ENCODE assay signal across 32 cellular contexts in genomic region chr11:72695354-72695753, GRCh38. TPM values are rescaled to one million over a fixed set of nuclear protein-coding genes. Genes with fewer than 3 reads are reported as not detected.
"Had no signal": no experiment of that assay in that cellular context is flagged by ENCODE, and none has a peak within 500 bp of the region (broad histone marks: within the 10 kb centered on the region; RNA-seq: fewer than 3 reads in every experiment).

No MANE protein-coding gene starts in this region.

- H3K27ac Mint-ChIP-seq: activated CD4-positive, alpha-beta T cell treated with anti-CD3 and anti-CD28 coated beads for 36 hours; activated CD4-positive, alpha-beta T cell treated with anti-CD3 and anti-CD28 coated beads, Interleukin-2, amount 10 ng/mL, durations not matched to agents 7 days and 5 days; activated CD8-positive, alpha-beta memory T cell treated with anti-CD3 and anti-CD28 coated beads, Interleukin-2, amount 10 ng/mL, durations not matched to agents 7 days and 5 days; activated naive CD8-positive, alpha-beta T cell treated with anti-CD3 and anti-CD28 coated beads for 36 hours; T-helper 2 cell treated with Interferon-gamma antibody and Interleukin-4, amounts not matched to agents 5 μg/mL and 100 μg/mL, for 36 hours; WTC11 had no signal

- H3K4me1 Mint-ChIP-seq: activated CD4-positive, alpha-beta T cell treated with anti-CD3 and anti-CD28 coated beads for 36 hours; activated CD8-positive, alpha-beta memory T cell treated with anti-CD3 and anti-CD28 coated beads, Interleukin-2, amount 10 ng/mL, durations not matched to agents 7 days and 5 days; activated naive CD8-positive, alpha-beta T cell treated with anti-CD3 and anti-CD28 coated beads for 36 hours; WTC11 had no signal

- H3K27me3 Mint-ChIP-seq: activated CD4-positive, alpha-beta T cell treated with anti-CD3 and anti-CD28 coated beads for 36 hours; activated CD4-positive, alpha-beta T cell treated with anti-CD3 and anti-CD28 coated beads, Interleukin-2, amount 10 ng/mL, durations not matched to agents 7 days and 5 days; activated CD8-positive, alpha-beta memory T cell treated with anti-CD3 and anti-CD28 coated beads, Interleukin-2, amount 10 ng/mL, durations not matched to agents 7 days and 5 days; activated naive CD8-positive, alpha-beta T cell treated with anti-CD3 and anti-CD28 coated beads for 36 hours had no signal

- H3K4me3 Mint-ChIP-seq: activated CD4-positive, alpha-beta T cell treated with anti-CD3 and anti-CD28 coated beads for 36 hours; activated CD4-positive, alpha-beta T cell treated with anti-CD3 and anti-CD28 coated beads, Interleukin-2, amount 10 ng/mL, durations not matched to agents 7 days and 5 days; activated CD8-positive, alpha-beta memory T cell treated with anti-CD3 and anti-CD28 coated beads, Interleukin-2, amount 10 ng/mL, durations not matched to agents 7 days and 5 days; activated naive CD8-positive, alpha-beta T cell treated with anti-CD3 and anti-CD28 coated beads for 36 hours; T-helper 2 cell treated with Interferon-gamma antibody and Interleukin-4, amounts not matched to agents 5 μg/mL and 100 μg/mL, for 36 hours; WTC11 had no signal

- ATAC-seq: activated CD4-positive, alpha-beta T cell treated with anti-CD3 and anti-CD28 coated beads for 36 hours; activated CD4-positive, CD25-positive, alpha-beta regulatory T cell treated with anti-CD3 and anti-CD28 coated beads, Interleukin-2, amount 50 U/mL, for 24 hours; activated CD8-positive, alpha-beta memory T cell treated with anti-CD3 and anti-CD28 coated beads, Interleukin-2, amount 10 ng/mL, durations not matched to agents 7 days and 5 days; Panc1; WTC11 had no signal

- H3K27me3 ChIP-seq: ascending aorta, cardiac muscle cell, MG63, SJCRH30 had no signal

- H3K4me3 ChIP-seq: ascending aorta, cardiac muscle cell, MG63, SJCRH30, SK-N-MC had no signal

- DNase-seq: activated CD4-positive, alpha-beta T cell treated with anti-CD3 and anti-CD28 coated beads for 36 hours; activated CD4-positive, alpha-beta T cell treated with anti-CD3 and anti-CD28 coated beads, Interleukin-2, amount 10 ng/mL, durations not matched to agents 7 days and 5 days; activated CD4-positive, alpha-beta T cell treated with anti-CD3 and anti-CD28 coated beads, Interleukin-2, amount 50 U/mL, for 48 hours; activated CD8-positive, alpha-beta memory T cell treated with anti-CD3 and anti-CD28 coated beads for 24 hours; activated CD8-positive, alpha-beta memory T cell treated with anti-CD3 and anti-CD28 coated beads, Interleukin-2, amount 10 ng/mL, durations not matched to agents 7 days and 5 days; activated CD8-positive, alpha-beta memory T cell treated with anti-CD3 and anti-CD28 coated beads, Interleukin-2, amount 50 U/mL, for 48 hours; activated effector memory CD4-positive, alpha-beta T cell treated with anti-CD3 and anti-CD28 coated beads, Interleukin-2, amount 50 U/mL, for 16 hours; activated naive CD4-positive, alpha-beta T cell; activated naive CD4-positive, alpha-beta T cell treated with anti-CD3 and anti-CD28 coated beads, Interleukin-2, amount 50 U/mL, for 16 hours; activated naive CD8-positive, alpha-beta T cell treated with anti-CD3 and anti-CD28 coated beads for 36 hours; activated T-cell treated with anti-CD3 and anti-CD28 coated beads, Interleukin-2, amount 50 U/mL, for 48 hours; amygdala; Kasumi-1; KG1; MG63; NCI-H1048; NCI-H1105 treated with DMSO at 0.1 percent for 48 hours; NCI-H1436; NCI-H1694; NCI-H1930; NCI-H2081 treated with DMSO at 0.1 percent for 48 hours; NCI-H345; NCI-H524 treated with DMSO at 0.1 percent for 48 hours; SHP77; SJCRH30 had no signal

- H3K4me1 ChIP-seq: ascending aorta, SJCRH30 had no signal

- H3K9me3 ChIP-seq: ascending aorta, MG63, SJCRH30 had no signal

- H3K27ac ChIP-seq: ascending aorta, cardiac muscle cell, SJCRH30, SK-N-MC had no signal

- H3K9me3 Mint-ChIP-seq: activated CD4-positive, alpha-beta T cell treated with anti-CD3 and anti-CD28 coated beads, Interleukin-2, amount 10 ng/mL, durations not matched to agents 7 days and 5 days; activated naive CD8-positive, alpha-beta T cell treated with anti-CD3 and anti-CD28 coated beads for 36 hours; T-helper 2 cell treated with Interferon-gamma antibody and Interleukin-4, amounts not matched to agents 5 μg/mL and 100 μg/mL, for 36 hours; WTC11 had no signal

RNA-seq across cellular contexts. Expression of gene PDE2A, which starts 21.1 kb away (rescaled TPM):
- polyA plus RNA-seq: cardiac muscle cell had no signal
